In genomic region chr2:157929871-157930667, GRCh38 we compare ENCODE assay signal across 1 cellular context.
TF ChIP-seq lines count a peak whose summit lies in the region.

No MANE protein-coding gene starts in this region.

TF ChIP-seq in K562, 482 proteins besides CTCF, POLR2A, EP300 and RAD21 (continued from another document and continues in another):
- TF ChIP-seq AFF1 (IDR thresholded peaks at IDR 0.05; ENCODE audit: low read depth in 1 of 2, partially characterized antibody in 2 of 2): peak; percentile 86 to 98
- TF ChIP-seq RFX1 (IDR thresholded peaks at IDR 0.05): no peak; the same call in 1 of the 2 replicates
- TF ChIP-seq NEUROD1 (IDR thresholded peaks at IDR 0.05; ENCODE audit: borderline replicate concordance, low read depth, low read length, partially characterized antibody): peak; percentile 97
- peak; percentile 93 for TF ChIP-seq RUNX1 (IDR thresholded peaks at IDR 0.05; ENCODE audit: low read depth)
- TF ChIP-seq, protein P1, sequence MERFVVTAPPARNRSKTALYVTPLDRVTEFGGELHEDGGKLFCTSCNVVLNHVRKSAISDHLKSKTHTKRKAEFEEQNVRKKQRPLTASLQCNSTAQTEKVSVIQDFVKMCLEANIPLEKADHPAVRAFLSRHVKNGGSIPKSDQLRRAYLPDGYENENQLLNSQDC (CRISPR knock-in tag; IDR thresholded peaks at IDR 0.05): peak; percentile 66; the same call in 1 of the 2 replicates
- TF ChIP-seq, protein P2, sequence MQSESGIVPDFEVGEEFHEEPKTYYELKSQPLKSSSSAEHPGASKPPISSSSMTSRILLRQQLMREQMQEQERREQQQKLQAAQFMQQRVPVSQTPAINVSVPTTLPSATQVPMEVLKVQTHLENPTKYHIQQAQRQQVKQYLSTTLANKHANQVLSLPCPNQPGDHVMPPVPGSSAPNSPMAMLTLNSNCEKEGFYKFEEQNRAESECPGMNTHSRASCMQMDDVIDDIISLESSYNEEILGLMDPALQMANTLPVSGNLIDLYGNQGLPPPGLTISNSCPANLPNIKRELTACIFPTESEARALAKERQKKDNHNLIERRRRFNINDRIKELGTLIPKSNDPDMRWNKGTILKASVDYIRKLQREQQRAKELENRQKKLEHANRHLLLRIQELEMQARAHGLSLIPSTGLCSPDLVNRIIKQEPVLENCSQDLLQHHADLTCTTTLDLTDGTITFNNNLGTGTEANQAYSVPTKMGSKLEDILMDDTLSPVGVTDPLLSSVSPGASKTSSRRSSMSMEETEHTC (IDR thresholded peaks at IDR 0.05): peak; percentile 81
- peak; percentile 89 for TF ChIP-seq PHF20 (IDR thresholded peaks at IDR 0.05; ENCODE audit: partially characterized antibody)
- TF ChIP-seq TOE1 (IDR thresholded peaks at IDR 0.05; ENCODE audit: borderline replicate concordance): peak; percentile 83
- no peak for TF ChIP-seq TOE1 (CRISPR knock-in tag; IDR thresholded peaks at IDR 0.05; ENCODE audit: borderline replicate concordance, low read depth)
- TF ChIP-seq PRMT5 (CRISPR knock-in tag; IDR thresholded peaks at IDR 0.05): no peak
- TF ChIP-seq GABPB2 (CRISPR knock-in tag; conservative IDR thresholded peaks at IDR 0.05): no peak
- no peak for TF ChIP-seq NFIX (CRISPR knock-in tag; IDR thresholded peaks at IDR 0.05; ENCODE audit: low read depth)
- TF ChIP-seq ETS1 (conservative IDR thresholded peaks at IDR 0.05; ENCODE audit: control insufficient read depth, low read depth, low read length): no peak
- TF ChIP-seq ETV6 (IDR thresholded peaks at IDR 0.05; ENCODE audit: borderline replicate concordance in 1 of 2, low read depth in 2 of 2, low read length in 1 of 2): peak in 1 of 2 experiments; percentile 94; a peak in 2 of 4 replicates
- TF ChIP-seq ETV6 (CRISPR knock-in tag; IDR thresholded peaks at IDR 0.05; ENCODE audit: borderline replicate concordance): no peak
- TF ChIP-seq FIP1L1 (IDR thresholded peaks at IDR 0.05; ENCODE audit: low read depth, low read length, poor library complexity, severe bottlenecking): no peak
- TF ChIP-seq SMAD3 (CRISPR knock-in tag; conservative IDR thresholded peaks at IDR 0.05): peak; percentile 98
- TF ChIP-seq LCOR (CRISPR knock-in tag; IDR thresholded peaks at IDR 0.05): peak; percentile 100
- TF ChIP-seq RBBP5 (IDR thresholded peaks at IDR 0.05; ENCODE audit: borderline replicate concordance, insufficient read depth, low read length, poor library complexity, severe bottlenecking): peak; percentile 72
- TF ChIP-seq, protein P3, sequence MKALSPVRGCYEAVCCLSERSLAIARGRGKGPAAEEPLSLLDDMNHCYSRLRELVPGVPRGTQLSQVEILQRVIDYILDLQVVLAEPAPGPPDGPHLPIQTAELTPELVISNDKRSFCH (CRISPR knock-in tag; IDR thresholded peaks at IDR 0.05): peak; percentile 7; the same call in 1 of the 2 replicates
- TF ChIP-seq, protein P3 (tag; IDR thresholded peaks at IDR 0.05): peak; percentile 98
- TF ChIP-seq NR3C1 (CRISPR knock-in tag; IDR thresholded peaks at IDR 0.05): no peak
- TF ChIP-seq HDAC1 (IDR thresholded peaks at IDR 0.05): peak in 1 of 2 experiments; percentile 98; a peak in 3 of 4 replicates
- no peak for TF ChIP-seq ZC3H4 (CRISPR knock-in tag; IDR thresholded peaks at IDR 0.05; ENCODE audit: borderline replicate concordance)
- TF ChIP-seq ZC3H11A (IDR thresholded peaks at IDR 0.05; ENCODE audit: low read depth, low read length): no peak
- TF ChIP-seq ELK3 (CRISPR knock-in tag; IDR thresholded peaks at IDR 0.05): peak; percentile 87
- TF ChIP-seq, protein P4, sequence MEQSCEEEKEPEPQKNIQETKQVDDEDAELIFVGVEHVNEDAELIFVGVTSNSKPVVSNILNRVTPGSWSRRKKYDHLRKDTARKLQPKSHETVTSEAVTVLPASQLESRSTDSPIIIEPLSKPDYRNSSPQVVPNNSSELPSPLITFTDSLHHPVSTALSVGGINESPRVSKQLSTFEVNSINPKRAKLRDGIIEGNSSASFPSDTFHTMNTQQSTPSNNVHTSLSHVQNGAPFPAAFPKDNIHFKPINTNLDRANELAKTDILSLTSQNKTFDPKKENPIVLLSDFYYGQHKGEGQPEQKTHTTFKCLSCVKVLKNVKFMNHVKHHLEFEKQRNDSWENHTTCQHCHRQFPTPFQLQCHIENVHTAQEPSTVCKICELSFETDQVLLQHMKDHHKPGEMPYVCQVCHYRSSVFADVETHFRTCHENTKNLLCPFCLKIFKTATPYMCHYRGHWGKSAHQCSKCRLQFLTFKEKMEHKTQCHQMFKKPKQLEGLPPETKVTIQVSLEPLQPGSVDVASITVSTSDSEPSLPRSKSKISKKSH (CRISPR knock-in tag; IDR thresholded peaks at IDR 0.05): no peak
- peak; percentile 73 for TF ChIP-seq ZBTB12 (CRISPR knock-in tag; IDR thresholded peaks at IDR 0.05)
- peak in 1 of 2 experiments; percentile 99; a peak in 2 of 3 replicates for TF ChIP-seq CBX3 (IDR thresholded peaks at IDR 0.05; ENCODE audit: borderline replicate concordance in 1 of 2, low read length in 2 of 2)
- peak; percentile 99 for TF ChIP-seq PHB2 (IDR thresholded peaks at IDR 0.05; ENCODE audit: low read depth)
- TF ChIP-seq MEIS2 (IDR thresholded peaks at IDR 0.05; ENCODE audit: partially characterized antibody): peak; percentile 100
- TF ChIP-seq SUPT5H (IDR thresholded peaks at IDR 0.05): no peak
- peak; percentile 76 to 77 for TF ChIP-seq NRF1 (conservative IDR thresholded peaks at IDR 0.05 in 1 of 2, IDR thresholded peaks at IDR 0.05 in 1 of 2)
- no peak for TF ChIP-seq SNRNP70 (optimal IDR thresholded peaks at IDR 0.05; ENCODE audit: low read depth, low read length)
- no peak for TF ChIP-seq ZNF77 (CRISPR knock-in tag; IDR thresholded peaks at IDR 0.05)
- TF ChIP-seq ZNF253 (CRISPR knock-in tag; conservative IDR thresholded peaks at IDR 0.05): 0 out of 2 replicates have a peak, but pooled peaks have one; percentile 67
- no peak for TF ChIP-seq PBX2 (CRISPR knock-in tag; IDR thresholded peaks at IDR 0.05; ENCODE audit: low read depth)
- peak; percentile 99 for TF ChIP-seq PBX2 (tag; conservative IDR thresholded peaks at IDR 0.05; ENCODE audit: low read depth)
- no peak for TF ChIP-seq YBX1 (IDR thresholded peaks at IDR 0.05)
- TF ChIP-seq SMARCE1 (IDR thresholded peaks at IDR 0.05): peak; percentile 100
- TF ChIP-seq SP1 (CRISPR knock-in tag; IDR thresholded peaks at IDR 0.05): peak; percentile 83
- peak; percentile 92 for TF ChIP-seq BACH1 (tag; IDR thresholded peaks at IDR 0.05)
